1 cellular context compared by ENCODE assay signal in the genomic region with DNA sequence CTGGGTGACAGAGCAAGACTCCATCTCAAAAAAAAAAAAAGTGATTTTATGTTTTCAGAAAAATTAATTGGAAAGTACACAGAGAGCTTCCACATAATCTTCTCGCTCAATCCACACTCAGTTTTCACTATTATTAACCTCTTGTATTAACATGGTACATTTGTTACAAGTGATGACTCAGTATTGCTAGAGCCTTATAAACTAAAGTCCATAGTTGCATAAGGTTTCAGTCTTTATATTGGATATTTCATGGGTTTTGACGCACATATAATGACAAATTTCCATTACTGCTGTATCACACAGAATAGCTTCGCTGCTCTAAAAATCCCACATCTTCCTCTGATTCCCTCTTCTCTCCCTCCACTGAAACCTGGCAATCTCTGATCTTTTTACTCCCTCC.
TF ChIP-seq lines count a peak whose summit lies in the region.

No MANE protein-coding gene starts in this region.

TF ChIP-seq in GM23338, 12 proteins besides CTCF, POLR2A, EP300 and RAD21:
- TF ChIP-seq, protein P1, sequence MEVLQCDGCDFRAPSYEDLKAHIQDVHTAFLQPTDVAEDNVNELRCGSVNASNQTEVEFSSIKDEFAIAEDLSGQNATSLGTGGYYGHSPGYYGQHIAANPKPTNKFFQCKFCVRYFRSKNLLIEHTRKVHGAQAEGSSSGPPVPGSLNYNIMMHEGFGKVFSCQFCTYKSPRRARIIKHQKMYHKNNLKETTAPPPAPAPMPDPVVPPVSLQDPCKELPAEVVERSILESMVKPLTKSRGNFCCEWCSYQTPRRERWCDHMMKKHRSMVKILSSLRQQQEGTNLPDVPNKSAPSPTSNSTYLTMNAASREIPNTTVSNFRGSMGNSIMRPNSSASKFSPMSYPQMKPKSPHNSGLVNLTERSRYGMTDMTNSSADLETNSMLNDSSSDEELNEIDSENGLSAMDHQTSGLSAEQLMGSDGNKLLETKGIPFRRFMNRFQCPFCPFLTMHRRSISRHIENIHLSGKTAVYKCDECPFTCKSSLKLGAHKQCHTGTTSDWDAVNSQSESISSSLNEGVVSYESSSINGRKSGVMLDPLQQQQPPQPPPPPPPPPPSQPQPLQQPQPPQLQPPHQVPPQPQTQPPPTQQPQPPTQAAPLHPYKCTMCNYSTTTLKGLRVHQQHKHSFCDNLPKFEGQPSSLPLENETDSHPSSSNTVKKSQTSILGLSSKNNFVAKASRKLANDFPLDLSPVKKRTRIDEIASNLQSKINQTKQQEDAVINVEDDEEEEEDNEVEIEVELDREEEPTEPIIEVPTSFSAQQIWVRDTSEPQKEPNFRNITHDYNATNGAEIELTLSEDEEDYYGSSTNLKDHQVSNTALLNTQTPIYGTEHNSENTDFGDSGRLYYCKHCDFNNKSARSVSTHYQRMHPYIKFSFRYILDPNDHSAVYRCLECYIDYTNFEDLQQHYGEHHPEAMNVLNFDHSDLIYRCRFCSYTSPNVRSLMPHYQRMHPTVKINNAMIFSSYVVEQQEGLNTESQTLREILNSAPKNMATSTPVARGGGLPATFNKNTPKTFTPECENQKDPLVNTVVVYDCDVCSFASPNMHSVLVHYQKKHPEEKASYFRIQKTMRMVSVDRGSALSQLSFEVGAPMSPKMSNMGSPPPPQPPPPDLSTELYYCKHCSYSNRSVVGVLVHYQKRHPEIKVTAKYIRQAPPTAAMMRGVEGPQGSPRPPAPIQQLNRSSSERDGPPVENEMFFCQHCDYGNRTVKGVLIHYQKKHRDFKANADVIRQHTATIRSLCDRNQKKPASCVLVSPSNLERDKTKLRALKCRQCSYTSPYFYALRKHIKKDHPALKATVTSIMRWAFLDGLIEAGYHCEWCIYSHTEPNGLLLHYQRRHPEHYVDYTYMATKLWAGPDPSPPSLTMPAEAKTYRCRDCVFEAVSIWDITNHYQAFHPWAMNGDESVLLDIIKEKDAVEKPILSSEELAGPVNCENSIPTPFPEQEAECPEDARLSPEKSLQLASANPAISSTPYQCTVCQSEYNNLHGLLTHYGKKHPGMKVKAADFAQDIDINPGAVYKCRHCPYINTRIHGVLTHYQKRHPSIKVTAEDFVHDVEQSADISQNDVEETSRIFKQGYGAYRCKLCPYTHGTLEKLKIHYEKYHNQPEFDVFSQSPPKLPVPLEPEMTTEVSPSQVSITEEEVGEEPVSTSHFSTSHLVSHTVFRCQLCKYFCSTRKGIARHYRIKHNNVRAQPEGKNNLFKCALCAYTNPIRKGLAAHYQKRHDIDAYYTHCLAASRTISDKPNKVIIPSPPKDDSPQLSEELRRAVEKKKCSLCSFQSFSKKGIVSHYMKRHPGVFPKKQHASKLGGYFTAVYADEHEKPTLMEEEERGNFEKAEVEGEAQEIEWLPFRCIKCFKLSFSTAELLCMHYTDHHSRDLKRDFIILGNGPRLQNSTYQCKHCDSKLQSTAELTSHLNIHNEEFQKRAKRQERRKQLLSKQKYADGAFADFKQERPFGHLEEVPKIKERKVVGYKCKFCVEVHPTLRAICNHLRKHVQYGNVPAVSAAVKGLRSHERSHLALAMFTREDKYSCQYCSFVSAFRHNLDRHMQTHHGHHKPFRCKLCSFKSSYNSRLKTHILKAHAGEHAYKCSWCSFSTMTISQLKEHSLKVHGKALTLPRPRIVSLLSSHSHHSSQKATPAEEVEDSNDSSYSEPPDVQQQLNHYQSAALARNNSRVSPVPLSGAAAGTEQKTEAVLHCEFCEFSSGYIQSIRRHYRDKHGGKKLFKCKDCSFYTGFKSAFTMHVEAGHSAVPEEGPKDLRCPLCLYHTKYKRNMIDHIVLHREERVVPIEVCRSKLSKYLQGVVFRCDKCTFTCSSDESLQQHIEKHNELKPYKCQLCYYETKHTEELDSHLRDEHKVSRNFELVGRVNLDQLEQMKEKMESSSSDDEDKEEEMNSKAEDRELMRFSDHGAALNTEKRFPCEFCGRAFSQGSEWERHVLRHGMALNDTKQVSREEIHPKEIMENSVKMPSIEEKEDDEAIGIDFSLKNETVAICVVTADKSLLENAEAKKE (CRISPR knock-in tag; IDR thresholded peaks at IDR 0.05), result no peak
- no peak for TF ChIP-seq EZH2 (IDR thresholded peaks at IDR 0.05; ENCODE audit: low read depth, unreplicated experiment)
- TF ChIP-seq JUNB (IDR thresholded peaks at IDR 0.05; ENCODE audit: unreplicated experiment), result no peak
- no peak for TF ChIP-seq NANOG (IDR thresholded peaks at IDR 0.05; ENCODE audit: borderline replicate concordance)
- no peak for TF ChIP-seq ZNF114 (CRISPR knock-in tag; IDR thresholded peaks at IDR 0.05)
- TF ChIP-seq, protein P2, sequence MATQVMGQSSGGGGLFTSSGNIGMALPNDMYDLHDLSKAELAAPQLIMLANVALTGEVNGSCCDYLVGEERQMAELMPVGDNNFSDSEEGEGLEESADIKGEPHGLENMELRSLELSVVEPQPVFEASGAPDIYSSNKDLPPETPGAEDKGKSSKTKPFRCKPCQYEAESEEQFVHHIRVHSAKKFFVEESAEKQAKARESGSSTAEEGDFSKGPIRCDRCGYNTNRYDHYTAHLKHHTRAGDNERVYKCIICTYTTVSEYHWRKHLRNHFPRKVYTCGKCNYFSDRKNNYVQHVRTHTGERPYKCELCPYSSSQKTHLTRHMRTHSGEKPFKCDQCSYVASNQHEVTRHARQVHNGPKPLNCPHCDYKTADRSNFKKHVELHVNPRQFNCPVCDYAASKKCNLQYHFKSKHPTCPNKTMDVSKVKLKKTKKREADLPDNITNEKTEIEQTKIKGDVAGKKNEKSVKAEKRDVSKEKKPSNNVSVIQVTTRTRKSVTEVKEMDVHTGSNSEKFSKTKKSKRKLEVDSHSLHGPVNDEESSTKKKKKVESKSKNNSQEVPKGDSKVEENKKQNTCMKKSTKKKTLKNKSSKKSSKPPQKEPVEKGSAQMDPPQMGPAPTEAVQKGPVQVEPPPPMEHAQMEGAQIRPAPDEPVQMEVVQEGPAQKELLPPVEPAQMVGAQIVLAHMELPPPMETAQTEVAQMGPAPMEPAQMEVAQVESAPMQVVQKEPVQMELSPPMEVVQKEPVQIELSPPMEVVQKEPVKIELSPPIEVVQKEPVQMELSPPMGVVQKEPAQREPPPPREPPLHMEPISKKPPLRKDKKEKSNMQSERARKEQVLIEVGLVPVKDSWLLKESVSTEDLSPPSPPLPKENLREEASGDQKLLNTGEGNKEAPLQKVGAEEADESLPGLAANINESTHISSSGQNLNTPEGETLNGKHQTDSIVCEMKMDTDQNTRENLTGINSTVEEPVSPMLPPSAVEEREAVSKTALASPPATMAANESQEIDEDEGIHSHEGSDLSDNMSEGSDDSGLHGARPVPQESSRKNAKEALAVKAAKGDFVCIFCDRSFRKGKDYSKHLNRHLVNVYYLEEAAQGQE (IDR thresholded peaks at IDR 0.05; ENCODE audit: unreplicated experiment), result no peak
- no peak for TF ChIP-seq ZNF331 (CRISPR knock-in tag; IDR thresholded peaks at IDR 0.05; ENCODE audit: low read depth)
- TF ChIP-seq EZH2phosphoT487 (IDR thresholded peaks at IDR 0.05; ENCODE audit: unreplicated experiment), result no peak
- TF ChIP-seq CREB1 (CRISPR knock-in tag; IDR thresholded peaks at IDR 0.05; ENCODE audit: low read depth), result no peak
